Comparison of ENCODE assay signal across 8 cellular contexts in genomic region chr11:128323381-128323780, GRCh38.
DNase-seq lines count a peak whose midpoint lies in the region; ATAC-seq and TF ChIP-seq lines count a peak whose summit lies in the region.

No MANE protein-coding gene starts in this region.

- POLR2A ChIA-PET in Caco-2 (lab: Charles Lee) = no interaction called here

- no peaks in the 10 kb centered on the region for H3K4me1 Mint-ChIP-seq in Caco-2 (ENCODE audit: low read depth, unreplicated experiment)

- ATAC-seq in GM21619 (IDR thresholded peaks at IDR 0.05; ENCODE audit: unreplicated experiment) = no peak

- intact Hi-C loops in Caco-2 (cut with micrococcal nuclease; ENCODE audit: unreplicated experiment) = loop anchor here (1.0 kb wide), 1 partner anchor 125 kb away; no protein-coding TSS in a partner anchor

- no peak overlapping the region for H3K27ac Mint-ChIP-seq in Caco-2 (ENCODE audit: unreplicated experiment)

- no TSS peak for BruUV-seq in Caco-2 (replicated peaks; lab: Mats Ljungman, UMichigan)

- DNase-seq in ELR (ENCODE audit: low read depth) = peak; percentile 25
- DNase-seq in H4 (ENCODE audit: low spot score) = peak; percentile 9
- peak; percentile 63 for DNase-seq in activated T-cell treated with anti-CD3 and anti-CD28 coated beads, Interleukin-2, amount 50 U/mL, for 48 hours
- peak; percentile 19 for DNase-seq in kidney tubule cell (ENCODE audit: low spot score)
- no peak for DNase-seq in GF-D8 (lab: John Stamatoyannopoulos, UW)
- no peak for DNase-seq in Caco-2
- DNase-seq in NCI-H510A (lab: John Stamatoyannopoulos, UW) = no peak

- H3K9me3 ChIP-seq in Caco-2 = no peaks in the 10 kb centered on the region; the same call in 1 of the 2 replicates

- H3K4me1 ChIP-seq in Caco-2 = no peaks in the 10 kb centered on the region

- H3K27me3 ChIP-seq in Caco-2 (replicated peaks; ENCODE audit: control insufficient read depth, insufficient read depth, low read length) = no peaks in the 10 kb centered on the region

- H3K4me3 ChIP-seq in Caco-2 (ENCODE audit: low read depth, low read length) = no peak overlapping the region

- CTCF ChIA-PET in Caco-2 (lab: Charles Lee) = interaction anchor here (0.9 kb wide), 1 partner anchor 308 kb away, joined by 3 read pairs; no protein-coding TSS in a partner anchor

- H3K9me3 Mint-ChIP-seq in Caco-2 (ENCODE audit: unreplicated experiment) = peaks cover 5% of the 10 kb centered on the region

- H3K27me3 Mint-ChIP-seq in Caco-2 (ENCODE audit: insufficient read depth, unreplicated experiment) = peaks cover 22% of the 10 kb centered on the region

- no peaks in the 10 kb centered on the region for H3K36me3 Mint-ChIP-seq in Caco-2 (ENCODE audit: insufficient read depth, unreplicated experiment)

- no peak overlapping the region for H3K4me3 Mint-ChIP-seq in Caco-2 (ENCODE audit: unreplicated experiment)

- TF ChIP-seq CTCF in Caco-2 (IDR thresholded peaks at IDR 0.05; ENCODE audit: insufficient read depth in 1 of 2, low read depth in 1 of 2, low read length in 1 of 2, severe bottlenecking in 1 of 2, unreplicated experiment in 1 of 2) = no peak

- H3K36me3 ChIP-seq in Caco-2 (ENCODE audit: control insufficient read depth, insufficient read depth, low read length) = no peaks in the 10 kb centered on the region

Comparison
In these comparisons a context has a peak if more than half of its experiments do, and no peak if none do; other contexts are left out.
1. DNase-seq: peak in ELR (single experiment), H4 (single experiment), activated T-cell treated with anti-CD3 and anti-CD28 coated beads, Interleukin-2, amount 50 U/mL, for 48 hours (2 of 2) and kidney tubule cell (single experiment); none in GF-D8 (single experiment), Caco-2 (0 of 2) and NCI-H510A (single experiment).